ENCODE assay signal across 9 cellular contexts in genomic region chr10:18020523-18020922, GRCh38.
"Had no signal": no experiment of that assay in that cellular context is flagged by ENCODE, and none has a peak within 500 bp of the region (broad histone marks: within the 10 kb centered on the region; RNA-seq: fewer than 3 reads in every experiment).

No MANE protein-coding gene starts in this region.

- DNase-seq: GM23248, GOT3, H7, HFFc6, IMR-90 had no signal

- H3K36me3 ChIP-seq: HAP-1 had no signal

- H3K4me3 ChIP-seq: GM23248, HAP-1, K562 had no signal

- H3K27ac ChIP-seq: GM23248 had no signal

- FAIRE-seq: HTR-8/SVneo, K562 had no signal

- ATAC-seq: HCT116, K562 had no signal
